Comparison of ENCODE assay signal across 12 cellular contexts in the genomic region with DNA sequence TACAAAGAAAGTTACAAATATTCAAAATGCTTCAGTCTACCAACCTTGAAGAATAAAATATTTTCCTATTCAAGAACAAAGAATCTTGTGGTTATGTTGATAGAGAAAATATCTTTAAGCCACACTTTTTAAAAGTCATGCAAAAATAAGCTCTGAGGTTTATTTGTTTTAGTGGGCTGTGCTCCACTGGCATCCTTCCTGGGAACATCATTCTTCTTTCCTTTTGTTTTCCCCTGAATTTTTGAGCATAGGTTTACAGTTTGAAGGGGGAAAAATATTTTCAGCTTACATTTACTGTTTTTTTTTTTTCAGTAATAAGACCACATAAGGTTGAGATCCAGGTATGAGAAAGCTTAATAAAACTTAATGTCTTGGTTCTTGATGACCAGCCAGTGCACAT.
A peak's percentile ranks its signal among the peaks of the same experiment; 100 is the strongest.
DNase-seq lines count a peak whose midpoint lies in the region; ATAC-seq, FAIRE-seq and TF ChIP-seq lines count a peak whose summit lies in the region.
"Had no signal": no experiment of that assay in that cellular context is flagged by ENCODE, and none has a peak within 500 bp of the region (broad histone marks: within the 10 kb centered on the region; RNA-seq: fewer than 3 reads in every experiment).

No MANE protein-coding gene starts in this region.

- TF ChIP-seq CTCF in astrocyte (IDR thresholded peaks at IDR 0.05; ENCODE audit: insufficient read depth, low read depth, low read length): no peak
- TF ChIP-seq CTCF in type B pancreatic cell (conservative IDR thresholded peaks at IDR 0.05): no peak
- no peak for TF ChIP-seq CTCF in endothelial cell (IDR thresholded peaks at IDR 0.05; ENCODE audit: unreplicated experiment)

- no peaks in the 10 kb centered on the region for H4K20me1 ChIP-seq in astrocyte (ENCODE audit: insufficient read depth, low read length)

- peaks cover 14% of the 10 kb centered on the region for H3K4me1 ChIP-seq in astrocyte (ENCODE audit: insufficient read depth, low read length)
- H3K4me1 ChIP-seq in mesodermal cell (ENCODE audit: control insufficient read depth, insufficient read depth, low read length, poor library complexity, severe bottlenecking): peaks cover 35% of the 10 kb centered on the region

- no peaks in the 10 kb centered on the region for H3K27me3 Mint-ChIP-seq in activated T-cell treated with anti-CD3 and anti-CD28 coated beads, Interleukin-2, amount 50 U/mL, for 24 hours
- H3K27me3 Mint-ChIP-seq in astrocyte (ENCODE audit: low read depth, unreplicated experiment): no peaks in the 10 kb centered on the region
- H3K27me3 Mint-ChIP-seq in type B pancreatic cell: peaks cover 3% of the 10 kb centered on the region
- H3K27me3 Mint-ChIP-seq in endothelial cell (ENCODE audit: unreplicated experiment): no peaks in the 10 kb centered on the region
- H3K27me3 Mint-ChIP-seq: B cell had no signal

- FAIRE-seq in astrocyte (lab: Jason Lieb, UNC): peak; percentile 29

- H3K9me3 Mint-ChIP-seq in activated T-cell treated with anti-CD3 and anti-CD28 coated beads, Interleukin-2, amount 50 U/mL, for 24 hours: no peaks in the 10 kb centered on the region
- H3K9me3 Mint-ChIP-seq in astrocyte (ENCODE audit: unreplicated experiment): no peaks in the 10 kb centered on the region
- peaks cover 5% of the 10 kb centered on the region for H3K9me3 Mint-ChIP-seq in type B pancreatic cell
- no peaks in the 10 kb centered on the region for H3K9me3 Mint-ChIP-seq in endothelial cell (ENCODE audit: unreplicated experiment)

- H2AFZ ChIP-seq in astrocyte (ENCODE audit: low read depth, low read length): no peak overlapping the region

- no peaks in the 10 kb centered on the region for H3K9me3 ChIP-seq in astrocyte (ENCODE audit: insufficient read depth, low read depth, low read length)
- H3K9me3 ChIP-seq in mesodermal cell (ENCODE audit: control insufficient read depth, low read length): no peaks in the 10 kb centered on the region

- H3K27ac ChIP-seq in astrocyte (ENCODE audit: low read depth, low read length) (peak overlapping the region; percentile 97), mesodermal cell (ENCODE audit: low read depth, low read length, severe bottlenecking) (peak overlapping the region; percentile 95)

- peak overlapping the region; percentile 73 for H3K4me2 ChIP-seq in astrocyte (ENCODE audit: low read length)

- peak overlapping the region; percentile 78 for H3K9ac ChIP-seq in astrocyte (ENCODE audit: low read length)

- H3K79me2 ChIP-seq in astrocyte (ENCODE audit: insufficient read depth, low read length): no peaks in the 10 kb centered on the region

- ATAC-seq in GM21723 (IDR thresholded peaks at IDR 0.05; ENCODE audit: unreplicated experiment): no peak

- no peak overlapping the region for H3K4me3 Mint-ChIP-seq in activated T-cell treated with anti-CD3 and anti-CD28 coated beads, Interleukin-2, amount 50 U/mL, for 24 hours
- H3K4me3 Mint-ChIP-seq in astrocyte (ENCODE audit: unreplicated experiment) (no peak overlapping the region), type B pancreatic cell (no peak overlapping the region), endothelial cell (ENCODE audit: unreplicated experiment) (no peak overlapping the region)
- H3K4me3 Mint-ChIP-seq: B cell had no signal

- H3K4me3 ChIP-seq in astrocyte (ENCODE audit: insufficient read depth, low read depth, low read length): peak overlapping the region; percentile 8
- no peak overlapping the region for H3K4me3 ChIP-seq in mesodermal cell (ENCODE audit: extremely low read depth, insufficient read depth, low read length, poor library complexity, severe bottlenecking)

- no peaks in the 10 kb centered on the region for H3K36me3 Mint-ChIP-seq in activated T-cell treated with anti-CD3 and anti-CD28 coated beads, Interleukin-2, amount 50 U/mL, for 24 hours (ENCODE audit: low read depth)
- no peaks in the 10 kb centered on the region for H3K36me3 Mint-ChIP-seq in astrocyte (ENCODE audit: low read depth, unreplicated experiment)
- H3K36me3 Mint-ChIP-seq in type B pancreatic cell: no peaks in the 10 kb centered on the region
- H3K36me3 Mint-ChIP-seq in endothelial cell (ENCODE audit: low read depth, unreplicated experiment): no peaks in the 10 kb centered on the region

- H3K27me3 ChIP-seq in astrocyte (ENCODE audit: insufficient read depth, low read length): peaks cover 4% of the 10 kb centered on the region

- peak overlapping the region; percentile 15 for H3K27ac Mint-ChIP-seq in activated T-cell treated with anti-CD3 and anti-CD28 coated beads, Interleukin-2, amount 50 U/mL, for 24 hours
- peak overlapping the region; percentile 99 for H3K27ac Mint-ChIP-seq in astrocyte (ENCODE audit: unreplicated experiment)
- peak overlapping the region; percentile 71 for H3K27ac Mint-ChIP-seq in type B pancreatic cell
- H3K27ac Mint-ChIP-seq in endothelial cell (ENCODE audit: unreplicated experiment): no peak overlapping the region

- no peaks in the 10 kb centered on the region for H3K36me3 ChIP-seq in astrocyte (ENCODE audit: insufficient read depth, low read length)
- H3K36me3 ChIP-seq in mesodermal cell (ENCODE audit: control insufficient read depth, insufficient read depth, low read length): no peaks in the 10 kb centered on the region

- no peak for DNase-seq in activated T-cell treated with anti-CD3 and anti-CD28 coated beads, Interleukin-2, amount 50 U/mL, for 24 hours
- no peak for DNase-seq in activated T-cell treated with anti-CD3 and anti-CD28 coated beads for 4 hours
- peak; percentile 88 for DNase-seq in astrocyte (ENCODE audit: low read depth)
- DNase-seq in type B pancreatic cell (ENCODE audit: extremely low spot score, unreplicated experiment): no peak
- DNase-seq in endothelial cell (ENCODE audit: low spot score): no peak
- no peak for DNase-seq in activated T-cell treated with anti-CD3 and anti-CD28 coated beads, Interleukin-2, amount 50 U/mL, for 1 hour
- DNase-seq: activated gamma-delta T cell treated with Interleukin-2 at 50 U/mL for 16 hours; effector CD8-positive, alpha-beta T cell; NCI-H2029 had no signal

- peaks cover 30% of the 10 kb centered on the region for H3K4me1 Mint-ChIP-seq in activated T-cell treated with anti-CD3 and anti-CD28 coated beads, Interleukin-2, amount 50 U/mL, for 24 hours (ENCODE audit: low read depth)
- H3K4me1 Mint-ChIP-seq in astrocyte (ENCODE audit: low read depth, unreplicated experiment) (peaks cover 18% of the 10 kb centered on the region), type B pancreatic cell (ENCODE audit: unreplicated experiment) (peaks cover 35% of the 10 kb centered on the region), endothelial cell (ENCODE audit: unreplicated experiment) (peaks cover 3% of the 10 kb centered on the region)
